ENCODE assay signal across 8 cellular contexts in genomic region chr16:89602273-89602951, GRCh38. TPM values are rescaled to one million over a fixed set of nuclear protein-coding genes. Genes with fewer than 3 reads are reported as not detected.
DNase-seq lines count a peak whose midpoint lies in the region; ATAC-seq and TF ChIP-seq lines count a peak whose summit lies in the region.

No MANE protein-coding gene starts in this region.

- no peak for TF ChIP-seq CTCF in GM10266 (IDR thresholded peaks at IDR 0.05; ENCODE audit: control insufficient read depth, insufficient read depth, low read depth, missing control alignments)
- no peak for TF ChIP-seq CTCF in epithelial cell of esophagus (IDR thresholded peaks at IDR 0.05; ENCODE audit: insufficient read depth, low read depth, low read length, missing control alignments)
- no peak for TF ChIP-seq CTCF in colonic mucosa (IDR thresholded peaks at IDR 0.05)

- H3K36me3 ChIP-seq in colonic mucosa: no peaks in the 10 kb centered on the region

- ATAC-seq in GM18861 (IDR thresholded peaks at IDR 0.05; ENCODE audit: unreplicated experiment): no peak
- no peak for ATAC-seq in HG02610 (IDR thresholded peaks at IDR 0.05; ENCODE audit: unreplicated experiment)

- intact Hi-C loops in colonic mucosa (cut with DNase I): no loop called here

- peaks cover 9% of the 10 kb centered on the region for H3K27me3 ChIP-seq in colonic mucosa

- DNase-seq in GM10266 (ENCODE audit: extremely low spot score) (peak; percentile 74), NCI-H460 (ENCODE audit: extremely low read depth, low read depth) (peak; percentile 16), epithelial cell of esophagus (ENCODE audit: low read depth) (peak; percentile 93), putamen (ENCODE audit: low spot score) (peak; percentile 50), colonic mucosa (no peak)
- peak; percentile 31 for DNase-seq in activated CD8-positive, alpha-beta memory T cell treated with anti-CD3 and anti-CD28 coated beads, Interleukin-2, amount 50 U/mL, for 1 hour (ENCODE audit: extremely low read depth)

- no peaks in the 10 kb centered on the region for H3K4me1 ChIP-seq in colonic mucosa

- no peak overlapping the region for H3K27ac ChIP-seq in colonic mucosa

- no peaks in the 10 kb centered on the region for H3K9me3 ChIP-seq in colonic mucosa

- H3K9ac ChIP-seq in colonic mucosa (ENCODE audit: low read depth in 2 of 2, low read length in 2 of 2): no peak overlapping the region

- H3K4me3 ChIP-seq in epithelial cell of esophagus (ENCODE audit: low read length): no peak overlapping the region
- no peak overlapping the region for H3K4me3 ChIP-seq in colonic mucosa

RNA-seq across cellular contexts. Expression of gene DPEP1, which starts 11.0 kb away (rescaled TPM):
- total RNA-seq in NCI-H460 (2014; rRNA removed; shearing (Covaris generic)): 0.17 TPM in 1 of 2 replicates, not detected in the other
- 0.39 TPM in 1 of 2 replicates, not detected in the other for polyA plus RNA-seq in NCI-H460 (2014; cell fraction: nucleus; rRNA removed)
- 1 to 10 TPM in 1 of 2 donors, under 1 TPM in 1; 0.42 to 2.7 TPM for total RNA-seq in colonic mucosa

RNA-seq across cellular contexts. Expression of gene CPNE7, which starts 26.9 kb away (rescaled TPM):
- 38.5 and 43.1 TPM in 2 replicates for total RNA-seq in NCI-H460 (2014; rRNA removed; shearing (Covaris generic))
- polyA plus RNA-seq in NCI-H460 (2014; cell fraction: nucleus; rRNA removed): 519 and 567 TPM in 2 replicates
- 1 to 10 TPM in 1 of 2 donors, under 1 TPM in 1; 0.19 to 1.6 TPM for total RNA-seq in colonic mucosa

RNA-seq across cellular contexts. Expression of gene RPL13, which starts 41.9 kb away (rescaled TPM):
- 6,150 and 6,947 TPM in 2 replicates for total RNA-seq in NCI-H460 (2014; rRNA removed; shearing (Covaris generic))
- 14,165 and 27,245 TPM in 2 replicates for polyA plus RNA-seq in NCI-H460 (2014; cell fraction: nucleus; rRNA removed)
- 1,000 to 10,000 TPM; 1,855 to 2,011 TPM for total RNA-seq in colonic mucosa

RNA-seq across cellular contexts. Expression of gene CHMP1A, which starts 55.1 kb away (rescaled TPM):
- total RNA-seq in NCI-H460 (2014; rRNA removed; shearing (Covaris generic)): 47.8 and 51.3 TPM in 2 replicates
- polyA plus RNA-seq in NCI-H460 (2014; cell fraction: nucleus; rRNA removed): 86.9 and 107 TPM in 2 replicates
- 100 to 1,000 TPM; 118 to 176 TPM for total RNA-seq in colonic mucosa

RNA-seq across cellular contexts. Expression of gene SPATA33, which starts 55.2 kb away (rescaled TPM):
- total RNA-seq in NCI-H460 (2014; rRNA removed; shearing (Covaris generic)): 4.0 and 4.8 TPM in 2 replicates
- polyA plus RNA-seq in NCI-H460 (2014; cell fraction: nucleus; rRNA removed): 15.4 and 16.1 TPM in 2 replicates
- total RNA-seq in colonic mucosa: 10 to 100 TPM in 1 of 2 donors, 1 to 10 TPM in 1; 4.7 to 10.0 TPM

Comparison
In these comparisons a context has a peak if more than half of its experiments do, and no peak if none do; other contexts are left out.
1. RNA of gene CPNE7, which starts 26.9 kb away (total RNA-seq): 38.5 to 43.1 TPM in NCI-H460; 0.19 to 1.6 TPM in colonic mucosa; every median in the first group is over 10 times any median in the second.